ENCODE assay signal across 21 cellular contexts in the genomic region with DNA sequence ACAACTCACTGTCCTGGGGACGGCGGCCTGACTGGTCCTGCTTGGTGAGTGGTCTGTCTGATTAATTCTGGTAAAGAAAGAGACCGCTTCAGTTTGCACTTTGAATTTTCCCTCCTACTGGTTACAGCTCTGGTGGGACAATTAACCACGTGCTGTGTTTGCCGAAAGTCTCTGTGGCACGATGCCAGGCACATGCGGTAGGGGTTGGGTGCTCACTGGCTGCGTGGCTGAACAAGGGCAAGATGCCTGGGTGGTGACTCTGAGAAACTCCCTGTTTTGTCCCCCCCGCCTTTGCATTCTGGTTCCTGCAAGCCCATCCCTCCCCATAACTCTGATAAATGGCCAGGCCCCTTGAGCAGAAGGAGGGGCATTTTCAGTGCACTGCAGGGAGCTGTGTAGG.
A peak's percentile ranks its signal among the peaks of the same experiment; 100 is the strongest.
DNase-seq lines count a peak whose midpoint lies in the region; TF ChIP-seq lines count a peak whose summit lies in the region.
"Had no signal": no experiment of that assay in that cellular context is flagged by ENCODE, and none has a peak within 500 bp of the region (broad histone marks: within the 10 kb centered on the region; RNA-seq: fewer than 3 reads in every experiment).

No MANE protein-coding gene starts in this region.

- no peaks in the 10 kb centered on the region for H3K9me3 Mint-ChIP-seq in neural progenitor cell
- H3K9me3 Mint-ChIP-seq: CD4-positive, alpha-beta memory T cell; GM23338 had no signal

- no peak overlapping the region for H3K4me3 Mint-ChIP-seq in neural progenitor cell
- H3K4me3 Mint-ChIP-seq: CD4-positive, alpha-beta memory T cell; GM23338 had no signal

- H3K4me1 ChIP-seq in A673 (ENCODE audit: insufficient read depth, low read length, poor library complexity, severe bottlenecking) (peaks cover 5% of the 10 kb centered on the region), BLaER1 (peaks cover 14% of the 10 kb centered on the region), neural progenitor cell (peaks cover 13% of the 10 kb centered on the region), SK-N-SH (ENCODE audit: control insufficient read depth in 1 of 2, insufficient read depth in 2 of 2, low read depth in 1 of 2, low read length in 1 of 2) (peaks cover 0 to 19% of the 10 kb centered on the region in 2 experiments; a peak in 1 of 4 replicates)

- H3K27ac ChIP-seq in A673 (ENCODE audit: low read depth, low read length, poor library complexity, severe bottlenecking) = no peak overlapping the region
- H3K27ac ChIP-seq in BLaER1 = no peak overlapping the region
- no peak overlapping the region for H3K27ac ChIP-seq in neural progenitor cell
- H3K27ac ChIP-seq in SK-N-SH (ENCODE audit: low read depth in 2 of 2, low read length in 1 of 2) = no peak overlapping the region
- H3K27ac ChIP-seq: BLaER1 treated with 17β-estradiol and CSF1 and Interleukin-3, amounts not matched to agents 10 nM and 100 nM had no signal

- H3F3A ChIP-seq in neural progenitor cell (ENCODE audit: low read depth) (peaks cover 28% of the 10 kb centered on the region), SK-N-SH (replicated peaks; ENCODE audit: insufficient read depth) (peaks cover 11% of the 10 kb centered on the region)

- CTCF ChIA-PET in A673 (lab: Charles Lee) (interaction anchor here (0.5 to 0.6 kb wide), 5 partner anchors 15 to 1566 kb away, joined by 3 to 6 read pairs (median 4); no protein-coding TSS in a partner anchor), SK-N-SH (lab: Yijun Ruan, JAX) (interaction anchor here (0.6 to 11.5 kb wide), 20 partner anchors 8 to 969 kb away, joined by 3 to 408 read pairs (median 8); no protein-coding TSS in a partner anchor)

- H3K27me3 Mint-ChIP-seq in neural progenitor cell (ENCODE audit: insufficient read depth, low read depth) = peaks cover 19% of the 10 kb centered on the region

- POLR2A ChIA-PET in A673 (lab: Charles Lee; ENCODE audit: low non-redundant PET) (no interaction called here), SK-N-SH (lab: Yijun Ruan, JAX) (no interaction called here)

- H3K4me2 ChIP-seq in BLaER1 (no peak overlapping the region), neural progenitor cell (no peak overlapping the region), SK-N-SH (no peak overlapping the region)
- H3K4me2 ChIP-seq: BLaER1 treated with 17β-estradiol and CSF1 and Interleukin-3, amounts not matched to agents 10 nM and 100 nM; GM23338 had no signal

- H3K9ac ChIP-seq in BLaER1 (0 out of 2 replicates have a peak overlapping the region, but pooled peaks have one; percentile 10), neural progenitor cell (no peak overlapping the region), SK-N-SH (no peak overlapping the region)
- H3K9ac ChIP-seq: BLaER1 treated with 17β-estradiol and CSF1 and Interleukin-3, amounts not matched to agents 10 nM and 100 nM had no signal

- H4K20me1 ChIP-seq in BLaER1 = peaks cover 18% of the 10 kb centered on the region
- H4K20me1 ChIP-seq in neural progenitor cell (ENCODE audit: low read depth) = peaks cover 15% of the 10 kb centered on the region
- H4K20me1 ChIP-seq in SK-N-SH (ENCODE audit: insufficient read depth) = no peaks in the 10 kb centered on the region

- no peak for TF ChIP-seq EP300 in SK-N-SH (IDR thresholded peaks at IDR 0.05; ENCODE audit: borderline replicate concordance in 1 of 2, low read depth in 1 of 2, low read length in 1 of 2)

- BruUV-seq in A673 (replicated peaks; lab: Mats Ljungman, UMichigan) = no TSS peak

- H3K27ac Mint-ChIP-seq in neural progenitor cell = peak overlapping the region; percentile 37
- H3K27ac Mint-ChIP-seq: CD4-positive, alpha-beta memory T cell; GM23338 had no signal

- TF ChIP-seq RAD21 in SK-N-SH (IDR thresholded peaks at IDR 0.05; ENCODE audit: low read length) = no peak

- peak; percentile 32 for DNase-seq in A673 (ENCODE audit: low spot score)
- DNase-seq in RPMI8226 = peak; percentile 62
- DNase-seq in neural progenitor cell (ENCODE audit: low spot score) = no peak
- DNase-seq in SK-N-DZ (ENCODE audit: low spot score) = no peak
- no peak for DNase-seq in SK-N-SH
- DNase-seq in activated CD4-positive, CD25-positive, alpha-beta regulatory T cell treated with anti-CD3 and anti-CD28 coated beads, Interleukin-2, amount 50 U/mL, for 72 hours = no peak
- DNase-seq: ACHN; CD4-positive, alpha-beta memory T cell; MG63; NCI-H1436; NCI-H2029; NCI-H446; NCI-H526; NK-92 treated with Interleukin-12 subunit alpha and Interleukin-12 subunit beta, amount 100 ng/mL, for 24 hours; Right ventricle myocardium superior; SW 1271 had no signal

- H3K36me3 ChIP-seq in A673 (ENCODE audit: insufficient read depth, low read length, poor library complexity, severe bottlenecking) = no peaks in the 10 kb centered on the region
- H3K36me3 ChIP-seq in BLaER1 = no peaks in the 10 kb centered on the region
- no peaks in the 10 kb centered on the region for H3K36me3 ChIP-seq in neural progenitor cell
- no peaks in the 10 kb centered on the region for H3K36me3 ChIP-seq in SK-N-SH (replicated peaks in 1 of 2; ENCODE audit: control insufficient read depth in 1 of 2, insufficient read depth in 2 of 2, low read length in 1 of 2)
- H3K36me3 ChIP-seq: BLaER1 treated with 17β-estradiol and CSF1 and Interleukin-3, amounts not matched to agents 10 nM and 100 nM; HAP-1; MG63 had no signal

- H2AFZ ChIP-seq in neural progenitor cell (replicated peaks) = no peak overlapping the region
- no peak overlapping the region for H2AFZ ChIP-seq in SK-N-SH (ENCODE audit: low read depth)
- H2AFZ ChIP-seq: GM23338 had no signal

- H3K27me3 ChIP-seq in A673 (replicated peaks; ENCODE audit: insufficient read depth, low read depth, low read length, poor library complexity) = no peaks in the 10 kb centered on the region
- peaks cover 33% of the 10 kb centered on the region for H3K27me3 ChIP-seq in BLaER1
- H3K27me3 ChIP-seq in neural progenitor cell = peaks cover 45% of the 10 kb centered on the region
- H3K27me3 ChIP-seq in SK-N-SH (ENCODE audit: insufficient read depth) = no peaks in the 10 kb centered on the region
- H3K27me3 ChIP-seq: MG63 had no signal

- no peaks in the 10 kb centered on the region for H3K9me2 ChIP-seq in SK-N-SH

- peaks cover 43% of the 10 kb centered on the region for H3K4me1 Mint-ChIP-seq in neural progenitor cell

- no peak overlapping the region for H3K4me3 ChIP-seq in A673 (ENCODE audit: low read depth, low read length, poor library complexity, severe bottlenecking)
- no peak overlapping the region for H3K4me3 ChIP-seq in BLaER1
- no peak overlapping the region for H3K4me3 ChIP-seq in neural progenitor cell
- H3K4me3 ChIP-seq in SK-N-SH (ENCODE audit: low read depth in 2 of 2, low read length in 1 of 2) = no peak overlapping the region
- H3K4me3 ChIP-seq: BLaER1 treated with 17β-estradiol and CSF1 and Interleukin-3, amounts not matched to agents 10 nM and 100 nM; GM23338; HAP-1; K562; MG63 had no signal

- no peak for TF ChIP-seq CTCF in A673 (conservative IDR thresholded peaks at IDR 0.05; ENCODE audit: low read depth, low read length)
- TF ChIP-seq CTCF in neural progenitor cell (IDR thresholded peaks at IDR 0.05) = no peak
- no peak for TF ChIP-seq CTCF in SK-N-SH (IDR thresholded peaks at IDR 0.05)

- no peaks in the 10 kb centered on the region for H3K79me2 ChIP-seq in neural progenitor cell (ENCODE audit: low read depth)
- H3K79me2 ChIP-seq in SK-N-SH (ENCODE audit: insufficient read depth) = no peaks in the 10 kb centered on the region

- H3K9me3 ChIP-seq in A673 (ENCODE audit: low read depth, low read length, poor library complexity, severe bottlenecking) = no peaks in the 10 kb centered on the region
- H3K9me3 ChIP-seq in BLaER1 = no peaks in the 10 kb centered on the region
- no peaks in the 10 kb centered on the region for H3K9me3 ChIP-seq in neural progenitor cell (ENCODE audit: low read depth)
- no peaks in the 10 kb centered on the region for H3K9me3 ChIP-seq in SK-N-SH
- H3K9me3 ChIP-seq: BLaER1 treated with 17β-estradiol and CSF1 and Interleukin-3, amounts not matched to agents 10 nM and 100 nM; HAP-1; MG63 had no signal

- intact Hi-C loops in A673 (cut with micrococcal nuclease; ENCODE audit: unreplicated experiment) = no loop called here

- WGBS in SK-N-SH (ENCODE audit: low lambda C conversion rate) = 92% methylated on average over 9 of the region's 9 CpGs

- H3K36me3 Mint-ChIP-seq in neural progenitor cell = no peaks in the 10 kb centered on the region
- H3K36me3 Mint-ChIP-seq: CD4-positive, alpha-beta memory T cell had no signal

TF ChIP-seq in SK-N-SH, 30 proteins besides CTCF, POLR2A, EP300 and RAD21 (continues in another document):
- TF ChIP-seq TEAD4 (IDR thresholded peaks at IDR 0.05; ENCODE audit: borderline replicate concordance, insufficient read depth) (no peak), RCOR1 (IDR thresholded peaks at IDR 0.05; ENCODE audit: low read length) (no peak), FOXM1 (IDR thresholded peaks at IDR 0.05; ENCODE audit: low read depth) (no peak), NFIC (IDR thresholded peaks at IDR 0.05; ENCODE audit: borderline replicate concordance) (no peak), ELF1 (IDR thresholded peaks at IDR 0.05) (no peak), MEF2A (IDR thresholded peaks at IDR 0.05; ENCODE audit: borderline replicate concordance, low read depth) (no peak), TAF1 (IDR thresholded peaks at IDR 0.05; ENCODE audit: borderline replicate concordance, low read depth, low read length) (no peak), YY1 (IDR thresholded peaks at IDR 0.05; ENCODE audit: low read depth) (no peak)
- TF ChIP-seq, protein P1, sequence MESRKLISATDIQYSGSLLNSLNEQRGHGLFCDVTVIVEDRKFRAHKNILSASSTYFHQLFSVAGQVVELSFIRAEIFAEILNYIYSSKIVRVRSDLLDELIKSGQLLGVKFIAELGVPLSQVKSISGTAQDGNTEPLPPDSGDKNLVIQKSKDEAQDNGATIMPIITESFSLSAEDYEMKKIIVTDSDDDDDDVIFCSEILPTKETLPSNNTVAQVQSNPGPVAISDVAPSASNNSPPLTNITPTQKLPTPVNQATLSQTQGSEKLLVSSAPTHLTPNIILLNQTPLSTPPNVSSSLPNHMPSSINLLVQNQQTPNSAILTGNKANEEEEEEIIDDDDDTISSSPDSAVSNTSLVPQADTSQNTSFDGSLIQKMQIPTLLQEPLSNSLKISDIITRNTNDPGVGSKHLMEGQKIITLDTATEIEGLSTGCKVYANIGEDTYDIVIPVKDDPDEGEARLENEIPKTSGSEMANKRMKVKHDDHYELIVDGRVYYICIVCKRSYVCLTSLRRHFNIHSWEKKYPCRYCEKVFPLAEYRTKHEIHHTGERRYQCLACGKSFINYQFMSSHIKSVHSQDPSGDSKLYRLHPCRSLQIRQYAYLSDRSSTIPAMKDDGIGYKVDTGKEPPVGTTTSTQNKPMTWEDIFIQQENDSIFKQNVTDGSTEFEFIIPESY (IDR thresholded peaks at IDR 0.05; ENCODE audit: borderline replicate concordance, low read depth) = no peak
- TF ChIP-seq, protein P2, sequence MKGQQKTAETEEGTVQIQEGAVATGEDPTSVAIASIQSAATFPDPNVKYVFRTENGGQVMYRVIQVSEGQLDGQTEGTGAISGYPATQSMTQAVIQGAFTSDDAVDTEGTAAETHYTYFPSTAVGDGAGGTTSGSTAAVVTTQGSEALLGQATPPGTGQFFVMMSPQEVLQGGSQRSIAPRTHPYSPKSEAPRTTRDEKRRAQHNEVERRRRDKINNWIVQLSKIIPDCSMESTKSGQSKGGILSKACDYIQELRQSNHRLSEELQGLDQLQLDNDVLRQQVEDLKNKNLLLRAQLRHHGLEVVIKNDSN (IDR thresholded peaks at IDR 0.05; ENCODE audit: borderline replicate concordance, low read depth) = no peak

Comparison
In these comparisons a context has a peak if more than half of its experiments do, and no peak if none do; other contexts are left out.
1. DNase-seq: peak in A673 (single experiment) and RPMI8226 (single experiment); none in neural progenitor cell (single experiment), SK-N-DZ (single experiment), SK-N-SH (single experiment) and activated CD4-positive, CD25-positive, alpha-beta regulatory T cell treated with anti-CD3 and anti-CD28 coated beads, Interleukin-2, amount 50 U/mL, for 72 hours (single experiment).